ENCODE assay signal across 1 cellular context in the genomic region with DNA sequence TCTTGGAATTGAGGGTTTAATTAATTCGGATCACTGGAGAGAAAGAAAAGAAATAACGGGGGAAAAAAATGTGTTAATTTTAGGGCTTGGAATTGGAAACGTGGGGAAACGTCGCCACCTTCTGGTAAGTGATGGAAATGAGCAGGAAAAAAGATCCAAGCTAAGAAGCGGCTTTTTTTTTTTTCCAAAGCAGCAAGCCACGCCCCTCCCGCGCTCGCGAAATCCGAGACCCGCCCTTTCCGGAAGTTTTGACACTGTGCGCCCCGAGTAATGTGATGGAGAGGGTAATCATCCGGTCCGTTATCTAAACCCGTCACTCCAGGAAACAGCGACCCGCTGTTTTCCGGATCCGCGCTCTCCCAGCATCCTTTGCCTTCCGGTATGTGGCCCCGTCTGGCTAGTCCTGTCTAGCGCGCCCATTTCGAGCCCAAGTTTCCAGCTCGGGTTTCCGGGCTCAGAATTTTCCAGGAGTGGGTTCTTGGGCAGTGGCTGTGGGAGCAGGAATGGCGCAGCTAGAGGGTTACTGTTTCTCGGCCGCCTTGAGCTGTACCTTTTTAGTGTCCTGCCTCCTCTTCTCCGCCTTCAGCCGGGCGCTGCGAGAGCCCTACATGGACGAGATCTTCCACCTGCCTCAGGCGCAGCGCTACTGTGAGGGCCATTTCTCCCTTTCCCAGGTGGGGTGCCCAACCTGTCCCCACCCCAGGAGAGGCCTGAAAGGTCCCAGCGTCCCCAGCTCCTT.
TF ChIP-seq lines count a peak whose summit lies in the region.

A gene with protein sequence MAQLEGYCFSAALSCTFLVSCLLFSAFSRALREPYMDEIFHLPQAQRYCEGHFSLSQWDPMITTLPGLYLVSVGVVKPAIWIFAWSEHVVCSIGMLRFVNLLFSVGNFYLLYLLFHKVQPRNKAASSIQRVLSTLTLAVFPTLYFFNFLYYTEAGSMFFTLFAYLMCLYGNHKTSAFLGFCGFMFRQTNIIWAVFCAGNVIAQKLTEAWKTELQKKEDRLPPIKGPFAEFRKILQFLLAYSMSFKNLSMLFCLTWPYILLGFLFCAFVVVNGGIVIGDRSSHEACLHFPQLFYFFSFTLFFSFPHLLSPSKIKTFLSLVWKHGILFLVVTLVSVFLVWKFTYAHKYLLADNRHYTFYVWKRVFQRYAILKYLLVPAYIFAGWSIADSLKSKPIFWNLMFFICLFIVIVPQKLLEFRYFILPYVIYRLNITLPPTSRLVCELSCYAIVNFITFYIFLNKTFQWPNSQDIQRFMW (plus strand): TSS at position 384 of the 739 bp plus-strand sequence. CDS start 120 bp downstream, at position 504.

TF ChIP-seq in HepG2, 621 proteins besides CTCF, POLR2A, EP300 and RAD21 (continued from another document):
- TF ChIP-seq FOXA3 (CRISPR knock-in tag; IDR thresholded peaks at IDR 0.05) = 0 out of 2 replicates have a peak, but pooled peaks have one; percentile 19
- TF ChIP-seq ZBTB7B (CRISPR knock-in tag; IDR thresholded peaks at IDR 0.05) = 0 out of 2 replicates have a peak, but pooled peaks have one; percentile 25
- peak; percentile 66 for TF ChIP-seq ZFY (CRISPR knock-in tag; IDR thresholded peaks at IDR 0.05)
- 0 out of 2 replicates have a peak, but pooled peaks have one; percentile 22 for TF ChIP-seq NR2F2 (IDR thresholded peaks at IDR 0.05; ENCODE audit: borderline replicate concordance, low read depth)
- no peak for TF ChIP-seq GATAD2A (CRISPR knock-in tag; IDR thresholded peaks at IDR 0.05)
- TF ChIP-seq ZNF547 (CRISPR knock-in tag; IDR thresholded peaks at IDR 0.05) = no peak
- no peak for TF ChIP-seq ARID2 (CRISPR knock-in tag; IDR thresholded peaks at IDR 0.05; ENCODE audit: borderline replicate concordance)
- TF ChIP-seq PHF20 (CRISPR knock-in tag; IDR thresholded peaks at IDR 0.05) = peak; percentile 85
- TF ChIP-seq RBFOX2 (IDR thresholded peaks at IDR 0.05; ENCODE audit: low read depth, low read length) = 0 out of 2 replicates have a peak, but pooled peaks have one; percentile 24
- TF ChIP-seq, protein P1, sequence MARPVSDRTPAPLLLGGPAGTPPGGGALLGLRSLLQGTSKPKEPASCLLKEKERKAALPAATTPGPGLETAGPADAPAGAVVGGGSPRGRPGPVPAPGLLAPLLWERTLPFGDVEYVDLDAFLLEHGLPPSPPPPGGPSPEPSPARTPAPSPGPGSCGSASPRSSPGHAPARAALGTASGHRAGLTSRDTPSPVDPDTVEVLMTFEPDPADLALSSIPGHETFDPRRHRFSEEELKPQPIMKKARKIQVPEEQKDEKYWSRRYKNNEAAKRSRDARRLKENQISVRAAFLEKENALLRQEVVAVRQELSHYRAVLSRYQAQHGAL (CRISPR knock-in tag; IDR thresholded peaks at IDR 0.05; ENCODE audit: not compliant biosample characterization) = peak; percentile 38
- 0 out of 2 replicates have a peak, but pooled peaks have one; percentile 27 for TF ChIP-seq HNRNPL (IDR thresholded peaks at IDR 0.05; ENCODE audit: low read depth, low read length)
- peak; percentile 95 for TF ChIP-seq TBL1XR1 (IDR thresholded peaks at IDR 0.05; ENCODE audit: borderline replicate concordance, low read length, partially characterized antibody)
- TF ChIP-seq AHR (CRISPR knock-in tag; IDR thresholded peaks at IDR 0.05) = no peak
- peak; percentile 40; the same call in 1 of the 2 replicates for TF ChIP-seq PHF21A (CRISPR knock-in tag; IDR thresholded peaks at IDR 0.05)
